1 cellular context compared by ENCODE assay signal in genomic region chr15:78914027-78914764, GRCh38.
TF ChIP-seq lines count a peak whose summit lies in the region.

No MANE protein-coding gene starts in this region.

TF ChIP-seq in HepG2, 621 proteins besides CTCF, POLR2A, EP300 and RAD21 (continued from another document):
- TF ChIP-seq ELF4 (CRISPR knock-in tag; IDR thresholded peaks at IDR 0.05; ENCODE audit: borderline replicate concordance): no peak
- TF ChIP-seq STAG1 (CRISPR knock-in tag; IDR thresholded peaks at IDR 0.05): peak; percentile 54
- TF ChIP-seq NR0B2 (CRISPR knock-in tag; IDR thresholded peaks at IDR 0.05): no peak
- no peak for TF ChIP-seq ZNF484 (CRISPR knock-in tag; IDR thresholded peaks at IDR 0.05; ENCODE audit: borderline replicate concordance, low read depth)
- TF ChIP-seq ZFP37 (CRISPR knock-in tag; IDR thresholded peaks at IDR 0.05; ENCODE audit: borderline replicate concordance): no peak
- TF ChIP-seq ZFP36L1 (CRISPR knock-in tag; IDR thresholded peaks at IDR 0.05): no peak
- no peak for TF ChIP-seq ZBTB39 (CRISPR knock-in tag; IDR thresholded peaks at IDR 0.05)
- peak; percentile 13; the same call in 1 of the 2 replicates for TF ChIP-seq MNT (IDR thresholded peaks at IDR 0.05)
- no peak for TF ChIP-seq KMT2A (CRISPR knock-in tag; IDR thresholded peaks at IDR 0.05)
- no peak for TF ChIP-seq TMF1 (CRISPR knock-in tag; IDR thresholded peaks at IDR 0.05; ENCODE audit: low read depth)
- no peak for TF ChIP-seq SAP130 (CRISPR knock-in tag; IDR thresholded peaks at IDR 0.05; ENCODE audit: low read depth)
- TF ChIP-seq ZBTB38 (CRISPR knock-in tag; IDR thresholded peaks at IDR 0.05): peak; percentile 73; the same call in 1 of the 2 replicates
- TF ChIP-seq ZNF350 (CRISPR knock-in tag; IDR thresholded peaks at IDR 0.05; ENCODE audit: borderline replicate concordance, low read depth): no peak
- no peak for TF ChIP-seq NPAS2 (CRISPR knock-in tag; IDR thresholded peaks at IDR 0.05; ENCODE audit: borderline replicate concordance)
- TF ChIP-seq SMC3 (IDR thresholded peaks at IDR 0.05; ENCODE audit: low read length): peak; percentile 16; the same call in 1 of the 2 replicates
- TF ChIP-seq GPN1 (CRISPR knock-in tag; IDR thresholded peaks at IDR 0.05; ENCODE audit: borderline replicate concordance): no peak
- TF ChIP-seq TFDP1 (CRISPR knock-in tag; IDR thresholded peaks at IDR 0.05; ENCODE audit: borderline replicate concordance): no peak
- no peak for TF ChIP-seq NR2F1 (CRISPR knock-in tag; IDR thresholded peaks at IDR 0.05)
- no peak for TF ChIP-seq PLRG1 (conservative IDR thresholded peaks at IDR 0.05)
- TF ChIP-seq AGO2 (optimal IDR thresholded peaks at IDR 0.05; ENCODE audit: low read depth, low read length): peak; percentile 46
- no peak for TF ChIP-seq ELK4 (CRISPR knock-in tag; IDR thresholded peaks at IDR 0.05; ENCODE audit: borderline replicate concordance)
- no peak for TF ChIP-seq GABPB1 (CRISPR knock-in tag; IDR thresholded peaks at IDR 0.05)
